9 cellular contexts compared by ENCODE assay signal in the genomic region with DNA sequence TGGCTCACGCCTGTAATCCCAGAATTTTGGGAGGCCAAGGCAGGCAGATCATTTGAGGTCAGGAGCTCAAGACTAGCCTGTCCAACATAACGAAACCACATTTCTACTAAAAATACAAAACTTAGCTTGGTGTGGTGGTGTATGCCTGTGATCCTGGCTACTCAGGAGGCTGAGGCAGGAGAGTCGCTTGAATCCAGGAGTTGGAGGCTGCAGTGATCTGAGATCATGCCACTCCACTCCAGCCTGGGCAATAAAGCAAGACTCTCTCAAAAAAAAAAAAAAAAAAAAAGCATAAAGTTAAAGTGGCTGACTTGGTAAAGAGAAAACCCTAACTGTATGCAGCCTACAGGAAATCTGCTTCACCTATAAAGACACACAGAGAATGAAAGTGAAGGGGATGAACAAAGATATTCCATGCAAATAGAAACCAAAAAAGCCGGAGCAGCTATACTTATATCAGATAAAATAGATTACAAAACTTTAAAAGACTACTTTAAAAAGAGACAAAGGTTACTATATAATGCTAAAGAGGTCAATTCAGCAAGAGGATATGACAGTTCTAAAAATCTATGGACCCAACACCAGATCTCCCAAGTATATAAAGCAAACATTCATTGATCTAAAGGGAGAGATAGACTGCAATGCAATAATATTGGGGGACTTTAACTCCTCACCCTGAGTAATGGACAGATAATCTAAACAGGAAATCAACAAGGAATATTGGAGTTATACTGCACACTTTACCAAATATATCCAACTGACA. TPM values are rescaled to one million over a fixed set of nuclear protein-coding genes. Genes with fewer than 3 reads are reported as not detected.
A peak's percentile ranks its signal among the peaks of the same experiment; 100 is the strongest.
DNase-seq lines count a peak whose midpoint lies in the region; ATAC-seq and TF ChIP-seq lines count a peak whose summit lies in the region.
"Had no signal": no experiment of that assay in that cellular context is flagged by ENCODE, and none has a peak within 500 bp of the region (broad histone marks: within the 10 kb centered on the region; RNA-seq: fewer than 3 reads in every experiment).

No MANE protein-coding gene starts in this region.

- intact Hi-C loops in colonic mucosa (cut with DNase I) = no loop called here
- intact Hi-C loops in gastrocnemius medialis (cut with DNase I; ENCODE audit: low total_unique reads) = no loop called here

- H3K9me3 ChIP-seq in colonic mucosa (no peaks in the 10 kb centered on the region), gastrocnemius medialis (no peaks in the 10 kb centered on the region), WERI-Rb-1 (ENCODE audit: severe bottlenecking) (no peaks in the 10 kb centered on the region)

- peak overlapping the region; percentile 7 for H3K4me3 ChIP-seq in colonic mucosa
- peak overlapping the region in 3 of 4 donors; percentile 20 to 60 (median 55) for H3K4me3 ChIP-seq in gastrocnemius medialis
- H3K4me3 ChIP-seq in WERI-Rb-1 (ENCODE audit: low read depth, low read length) = no peak overlapping the region
- no peak overlapping the region for H3K4me3 ChIP-seq in H7 (ENCODE audit: insufficient read depth, low read depth, low read length)

- ATAC-seq in gastrocnemius medialis = no peak
- no peak for ATAC-seq in HG02884 (IDR thresholded peaks at IDR 0.05; ENCODE audit: unreplicated experiment)
- ATAC-seq in GM18861 (IDR thresholded peaks at IDR 0.05; ENCODE audit: unreplicated experiment) = no peak
- ATAC-seq: foreskin keratinocyte had no signal

- H3K27ac ChIP-seq in colonic mucosa = peak overlapping the region; percentile 27
- peak overlapping the region in 3 of 4 donors; percentile 81 to 88 (median 85) for H3K27ac ChIP-seq in gastrocnemius medialis
- H3K27ac ChIP-seq in WERI-Rb-1 = no peak overlapping the region
- H3K27ac ChIP-seq: foreskin keratinocyte had no signal

- in situ Hi-C loops in Caki2 (cut with HindIII; ENCODE audit: low pct_unique_long_range_greater_than_20kb, low sequenced_read_pairs) (no loop called here), gastrocnemius medialis (cut with MboI; ENCODE audit: low sequenced_read_pairs in 4 of 4) (no loop called here)

- no peak overlapping the region for H3K9ac ChIP-seq in colonic mucosa (ENCODE audit: low read depth in 2 of 2, low read length in 2 of 2)

- TF ChIP-seq CTCF in colonic mucosa (IDR thresholded peaks at IDR 0.05) = no peak
- no peak for TF ChIP-seq CTCF in gastrocnemius medialis (IDR thresholded peaks at IDR 0.05 in 4 of 5, conservative IDR thresholded peaks at IDR 0.05 in 1 of 5)
- no peak for TF ChIP-seq CTCF in WERI-Rb-1 (IDR thresholded peaks at IDR 0.05; ENCODE audit: low read depth, low read length)

- H3K36me3 ChIP-seq in colonic mucosa (no peaks in the 10 kb centered on the region), gastrocnemius medialis (no peaks in the 10 kb centered on the region), WERI-Rb-1 (no peaks in the 10 kb centered on the region), H7 (replicated peaks; ENCODE audit: control insufficient read depth, insufficient read depth, low read length) (no peaks in the 10 kb centered on the region)

- H3K4me1 ChIP-seq in colonic mucosa (no peaks in the 10 kb centered on the region), gastrocnemius medialis (peaks cover under 1 to 9% of the 10 kb centered on the region in 2 donors)
- H3K4me1 ChIP-seq: foreskin keratinocyte had no signal

- DNase-seq in Caki2 (ENCODE audit: low read depth) (peak; percentile 50), M059J (ENCODE audit: low read depth) (peak; percentile 12), colonic mucosa (no peak), gastrocnemius medialis (no peak), WERI-Rb-1 (no peak), H7 (no peak)
- DNase-seq: foreskin keratinocyte had no signal

- no peak for TF ChIP-seq POLR2A in gastrocnemius medialis (IDR thresholded peaks at IDR 0.05)

- H3K27me3 ChIP-seq in colonic mucosa (no peaks in the 10 kb centered on the region), gastrocnemius medialis (no peaks in the 10 kb centered on the region), WERI-Rb-1 (ENCODE audit: insufficient read depth, low read depth, severe bottlenecking) (no peaks in the 10 kb centered on the region), H7 (ENCODE audit: control insufficient read depth, insufficient read depth, low read length) (no peaks in the 10 kb centered on the region)
- H3K27me3 ChIP-seq: foreskin keratinocyte had no signal

RNA-seq across cellular contexts. Expression of a gene that starts 4.1 kb away (rescaled TPM):
- total RNA-seq in Caki2 (2014; rRNA removed; shearing (Covaris generic); ENCODE audit: low replicate concordance) = 4.7 and 11.5 TPM in 2 replicates
- total RNA-seq in M059J (2014; rRNA removed; shearing (Covaris generic)) = 34.4 and 45.5 TPM in 2 replicates
- 1 to 10 TPM; 1.7 to 6.7 TPM for total RNA-seq in colonic mucosa
- total RNA-seq in gastrocnemius medialis = 10 to 100 TPM in 2 of 4 donors, 1 to 10 TPM in 2; 3.1 to 14.4 (median 10.7) TPM
- 0.18 TPM in 1 of 2 replicates, not detected in the other for total RNA-seq in H7 (2014; rRNA removed; shearing (Covaris generic))

RNA-seq across cellular contexts. Expression of a gene that starts 16.2 kb away (rescaled TPM):
- total RNA-seq in Caki2 (2014; rRNA removed; shearing (Covaris generic); ENCODE audit: low replicate concordance) = not detected in 2 replicates
- total RNA-seq in M059J (2014; rRNA removed; shearing (Covaris generic)) = not detected in 2 replicates
- not detected for total RNA-seq in colonic mucosa
- total RNA-seq in gastrocnemius medialis = not detected
- not detected in 2 replicates for total RNA-seq in H7 (2014; rRNA removed; shearing (Covaris generic))
- total RNA-seq: foreskin keratinocyte had no signal

RNA-seq across cellular contexts. Expression of a gene that starts 37.8 kb away (rescaled TPM):
- 1.2 TPM in 1 of 2 replicates, not detected in the other for total RNA-seq in Caki2 (2014; rRNA removed; shearing (Covaris generic); ENCODE audit: low replicate concordance)
- total RNA-seq in M059J (2014; rRNA removed; shearing (Covaris generic)) = 0.69 and 0.98 TPM in 2 replicates
- total RNA-seq in colonic mucosa = under 1 TPM; 0.40 to 0.61 TPM
- total RNA-seq in gastrocnemius medialis = not detected
- total RNA-seq in H7 (2014; rRNA removed; shearing (Covaris generic)) = 0.42 TPM in 1 of 2 replicates, not detected in the other

Comparison
In these comparisons a context has a peak if more than half of its experiments do, and no peak if none do; other contexts are left out.
1. DNase-seq: peak in Caki2 (single experiment) and M059J (single experiment); none in colonic mucosa (single experiment), gastrocnemius medialis (0 of 2), WERI-Rb-1 (single experiment) and H7 (single experiment).
2. H3K4me3 ChIP-seq: peak in colonic mucosa (single experiment) and gastrocnemius medialis (3 of 4); none in WERI-Rb-1 (single experiment) and H7 (single experiment).